ENCODE assay signal across 10 cellular contexts in genomic region chr22:38205261-38206128, GRCh38. TPM values are rescaled to one million over a fixed set of nuclear protein-coding genes. Genes with fewer than 3 reads are reported as not detected.
A peak's percentile ranks its signal among the peaks of the same experiment; 100 is the strongest.
DNase-seq lines count a peak whose midpoint lies in the region; ATAC-seq and FAIRE-seq lines count a peak whose summit lies in the region.
"Had no signal": no experiment of that assay in that cellular context is flagged by ENCODE, and none has a peak within 500 bp of the region (broad histone marks: within the 10 kb centered on the region; RNA-seq: fewer than 3 reads in every experiment).

No MANE protein-coding gene starts in this region.

- peak overlapping the region; percentile 18 for H2AK5ac ChIP-seq in neuronal stem cell (ENCODE audit: low read depth, low read length)

- H2BK5ac ChIP-seq in neuronal stem cell (ENCODE audit: low read length), result no peak overlapping the region

- no peak overlapping the region for H2BK15ac ChIP-seq in neuronal stem cell (ENCODE audit: low read length)

- H3K27ac Mint-ChIP-seq in T-cell, result peak overlapping the region; percentile 40 to 86

- no peak overlapping the region for H4K8ac ChIP-seq in neuronal stem cell (ENCODE audit: low read depth, low read length)

- no peak overlapping the region for H4K91ac ChIP-seq in neuronal stem cell (ENCODE audit: low read depth, low read length, poor library complexity)

- peaks cover 0 to 23% (median 0%) of the 10 kb centered on the region in 3 experiments for H3K27me3 ChIP-seq in neuronal stem cell (ENCODE audit: control insufficient read depth in 3 of 3, insufficient read depth in 3 of 3, low read depth in 1 of 3, low read length in 3 of 3)

- H3K27me3 Mint-ChIP-seq in T-cell, result no peaks in the 10 kb centered on the region

- H3K79me1 ChIP-seq in neuronal stem cell (ENCODE audit: low read depth, low read length), result peaks cover 2% of the 10 kb centered on the region

- H3K36me3 Mint-ChIP-seq in T-cell, result no peaks in the 10 kb centered on the region

- H3K18ac ChIP-seq in neuronal stem cell (ENCODE audit: low read length), result no peak overlapping the region

- no peaks in the 10 kb centered on the region for H3K9me3 ChIP-seq in neuronal stem cell (replicated peaks in 1 of 2; ENCODE audit: control insufficient read depth in 2 of 2, insufficient read depth in 1 of 2, low read depth in 1 of 2, low read length in 2 of 2)

- no peak overlapping the region for H3K4me2 ChIP-seq in neuronal stem cell (ENCODE audit: insufficient read depth, low read length, poor library complexity, severe bottlenecking)

- no peak overlapping the region for H2AFZ ChIP-seq in neuronal stem cell (ENCODE audit: low read length)

- no peak overlapping the region for H3K4ac ChIP-seq in neuronal stem cell (ENCODE audit: low read length)

- DNase-seq in AG08395 (ENCODE audit: low spot score), result peak; percentile 89
- no peak for DNase-seq in T-cell
- peak; percentile 83 for DNase-seq in fibroblast of peridontal ligament (ENCODE audit: extremely low read depth)
- no peak for DNase-seq in neuronal stem cell (ENCODE audit: low spot score)
- DNase-seq in ACHN, result no peak
- no peak for DNase-seq in COR-L47 (lab: John Stamatoyannopoulos, UW)
- no peak for DNase-seq in HTR-8/SVneo (ENCODE audit: insufficient read length, low spot score)
- DNase-seq: NCI-H526 had no signal

- H2BK12ac ChIP-seq in neuronal stem cell (ENCODE audit: low read length), result no peak overlapping the region

- H3K4me1 Mint-ChIP-seq in T-cell, result peaks cover 26 to 34% (median 28%) of the 10 kb centered on the region in 3 donors

- FAIRE-seq in HTR-8/SVneo (lab: Jason Lieb, UNC), result no peak

- no peak overlapping the region for H3K9ac ChIP-seq in neuronal stem cell (ENCODE audit: low read depth, low read length, poor library complexity)

- in situ Hi-C loops in ACHN (cut with HindIII; ENCODE audit: low pct_ligation_motif_present, low pct_unique_long_range_greater_than_20kb, low sequenced_read_pairs), result no loop called here

- POLR2A ChIA-PET in T-cell (lab: Charles Lee), result interaction anchor here in 1 of 2 donors (0.6 kb wide), 1 partner anchor 14 kb away, joined by 3 read pairs; no protein-coding TSS in a partner anchor

- H3K4me3 ChIP-seq in neuronal stem cell (ENCODE audit: low read length in 2 of 2), result no peak overlapping the region

- no peaks in the 10 kb centered on the region for H3K9me3 Mint-ChIP-seq in T-cell

- ATAC-seq in T-cell (replicated peaks in 1 of 4), result no peak
- no peak for ATAC-seq in HG02870 (IDR thresholded peaks at IDR 0.05; ENCODE audit: unreplicated experiment)

- no peak overlapping the region for H3K27ac ChIP-seq in neuronal stem cell (replicated peaks; ENCODE audit: low read length)
- H3K27ac ChIP-seq: HL-60 had no signal

- H3K4me3 Mint-ChIP-seq in T-cell, result no peak overlapping the region

- CTCF ChIA-PET in T-cell (lab: Charles Lee), result no interaction called here

- no CpG with 5 or more reads among the region's 15 CpGs for WGBS in neuronal stem cell (ENCODE audit: extremely low coverage in 2 of 2, insufficient read length in 2 of 2, insufficient replicate concordance in 1 of 2), 2 donors

- H3K36me3 ChIP-seq in neuronal stem cell (replicated peaks in 1 of 2; ENCODE audit: control insufficient read depth in 2 of 2, insufficient read depth in 2 of 2, low read length in 2 of 2), result peaks cover 0 to 6% of the 10 kb centered on the region in 2 donors

- no peak overlapping the region for H3K23ac ChIP-seq in neuronal stem cell (ENCODE audit: low read depth, low read length, poor library complexity)

- H3K14ac ChIP-seq in neuronal stem cell (ENCODE audit: low read length), result no peak overlapping the region

- H3K4me1 ChIP-seq in neuronal stem cell (ENCODE audit: control insufficient read depth in 2 of 2, insufficient read depth in 1 of 2, low read depth in 1 of 2, low read length in 2 of 2), result peaks cover 8 to 10% of the 10 kb centered on the region in 2 donors

- no peak overlapping the region for H2BK120ac ChIP-seq in neuronal stem cell (ENCODE audit: low read depth, low read length)

RNA-seq across cellular contexts. Expression of gene MAFF, which starts 3.7 kb away (rescaled TPM):
- total RNA-seq in T-cell, result 10 to 100 TPM in 2 of 5 donors, 1 to 10 TPM in 3; 6.5 to 49.9 (median 9.6) TPM
- 4.0 TPM for polyA plus RNA-seq in neuronal stem cell (2013, experiment 1 of 2)
- 4.3 TPM for polyA plus RNA-seq in neuronal stem cell (2013, experiment 2 of 2)

RNA-seq across cellular contexts. Expression of gene PLA2G6, which starts 23.9 kb away (rescaled TPM):
- 100 to 1,000 TPM in 4 of 5 donors, 10 to 100 TPM in 1; 93.6 to 197 (median 162) TPM for total RNA-seq in T-cell
- 10.9 TPM for polyA plus RNA-seq in neuronal stem cell (2013, experiment 1 of 2)
- 11.4 TPM for polyA plus RNA-seq in neuronal stem cell (2013, experiment 2 of 2)

Comparison
In these comparisons a context has a peak if more than half of its experiments do, and no peak if none do; other contexts are left out.
1. DNase-seq: peak in AG08395 (single experiment) and fibroblast of peridontal ligament (single experiment); none in T-cell (0 of 34), neuronal stem cell (single experiment), ACHN (single experiment), COR-L47 (single experiment) and HTR-8/SVneo (single experiment).